In the genomic region with DNA sequence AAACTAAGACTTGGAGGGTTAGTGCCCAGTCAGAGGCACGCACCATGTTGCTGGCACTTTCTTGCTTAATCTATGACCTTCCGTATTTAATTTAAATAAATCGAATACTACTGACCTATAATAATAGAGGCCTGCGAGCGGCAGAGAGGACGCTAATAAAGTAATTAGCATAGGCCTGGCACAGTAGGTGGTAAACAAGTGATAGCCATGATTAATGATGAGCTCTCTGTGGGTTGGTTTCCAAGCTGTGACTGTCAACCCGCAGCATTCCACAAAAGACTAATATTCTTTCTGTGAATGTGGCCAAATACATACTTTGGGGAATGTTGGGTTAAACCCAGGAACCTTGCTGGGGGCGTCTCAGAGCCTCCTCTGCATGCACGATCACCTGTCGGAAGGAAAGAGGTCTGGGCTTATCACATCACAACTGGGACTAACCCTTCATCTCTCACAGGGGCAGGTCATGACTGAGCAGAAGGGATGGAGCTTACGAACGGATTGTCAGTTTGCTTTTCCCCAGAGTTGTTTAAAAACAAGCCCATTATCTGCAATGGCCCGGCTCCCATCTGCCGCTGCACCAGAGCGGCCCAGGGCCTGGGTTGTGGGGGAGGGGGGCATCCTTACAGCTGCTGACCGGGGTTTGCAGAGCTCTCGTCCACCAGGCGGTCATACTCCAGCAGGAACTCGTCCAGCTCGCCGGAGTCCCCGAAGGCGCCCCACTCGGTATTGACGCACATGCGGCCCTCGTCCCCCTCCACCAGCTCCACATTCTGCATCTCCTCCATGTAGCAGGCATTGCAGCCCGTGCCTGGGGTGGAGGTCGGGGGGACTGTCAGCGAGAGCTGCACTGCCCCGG, we compare ENCODE assay signal across 12 cellular contexts. TPM values are rescaled to one million over a fixed set of nuclear protein-coding genes. Genes with fewer than 3 reads are reported as not detected.
DNase-seq lines count a peak whose midpoint lies in the region; FAIRE-seq and TF ChIP-seq lines count a peak whose summit lies in the region.
"Had no signal": no experiment of that assay in that cellular context is flagged by ENCODE, and none has a peak within 500 bp of the region (broad histone marks: within the 10 kb centered on the region; RNA-seq: fewer than 3 reads in every experiment).

No MANE protein-coding gene starts in this region.

- DNase-seq in D341Med (ENCODE audit: low spot score) (peak; percentile 35), NCI-H69 (lab: John Stamatoyannopoulos, UW) (peak; percentile 39), globus pallidus (ENCODE audit: low spot score) (peak; percentile 38), neural progenitor cell (ENCODE audit: low spot score) (peak; percentile 22), GM12891 (ENCODE audit: insufficient read length, low spot score) (no peak), RKO (ENCODE audit: low spot score) (no peak), AG08396 (ENCODE audit: low spot score) (no peak)
- DNase-seq: CD4-positive, alpha-beta memory T cell; NCI-H1048 had no signal

- no peak overlapping the region for H3K4me3 ChIP-seq in neural progenitor cell

- no peaks in the 10 kb centered on the region for H3K79me2 ChIP-seq in neural progenitor cell (ENCODE audit: low read depth)

- H3K9me3 Mint-ChIP-seq in neural progenitor cell, result no peaks in the 10 kb centered on the region
- H3K9me3 Mint-ChIP-seq: CD4-positive, alpha-beta memory T cell had no signal

- peaks cover 49% of the 10 kb centered on the region for H3K27me3 ChIP-seq in neural progenitor cell

- no peaks in the 10 kb centered on the region for H3K36me3 Mint-ChIP-seq in neural progenitor cell
- H3K36me3 Mint-ChIP-seq: CD4-positive, alpha-beta memory T cell had no signal

- no peaks in the 10 kb centered on the region for H3K9me3 ChIP-seq in neural progenitor cell (ENCODE audit: low read depth)

- FAIRE-seq in GM12891 (lab: Jason Lieb, UNC), result no peak

- no peaks in the 10 kb centered on the region for H3K36me3 ChIP-seq in neural progenitor cell

- no peak overlapping the region for H3K27ac ChIP-seq in neural progenitor cell

- H3F3A ChIP-seq in neural progenitor cell (ENCODE audit: low read depth), result peaks cover 8% of the 10 kb centered on the region

- no peak overlapping the region for H3K9ac ChIP-seq in neural progenitor cell

- peak overlapping the region; percentile 45 for H2AFZ ChIP-seq in neural progenitor cell (replicated peaks)

- H3K4me3 Mint-ChIP-seq in neural progenitor cell, result no peak overlapping the region

- H3K27me3 Mint-ChIP-seq in neural progenitor cell (ENCODE audit: insufficient read depth, low read depth), result peaks cover 12% of the 10 kb centered on the region

- peaks cover 14% of the 10 kb centered on the region for H3K4me1 Mint-ChIP-seq in neural progenitor cell

- H3K27ac Mint-ChIP-seq in neural progenitor cell, result no peak overlapping the region

- no peak for TF ChIP-seq POLR2A in GM12891 (IDR thresholded peaks at IDR 0.05; ENCODE audit: low read depth, low read length)

- TF ChIP-seq CTCF in neural progenitor cell (IDR thresholded peaks at IDR 0.05), result no peak

- H3K4me1 ChIP-seq in neural progenitor cell, result peaks cover 17% of the 10 kb centered on the region

- no peaks in the 10 kb centered on the region for H4K20me1 ChIP-seq in neural progenitor cell (ENCODE audit: low read depth)

- H3K4me2 ChIP-seq in neural progenitor cell, result peak overlapping the region; percentile 31

TF ChIP-seq in GM12891, 5 proteins besides CTCF, POLR2A, EP300 and RAD21:
- TF ChIP-seq POLR2AphosphoS5 (IDR thresholded peaks at IDR 0.05; ENCODE audit: low read depth, low read length) (no peak), TAF1 (IDR thresholded peaks at IDR 0.05; ENCODE audit: low read depth, low read length) (no peak), SPI1 (IDR thresholded peaks at IDR 0.05; ENCODE audit: low read depth, low read length) (no peak), POU2F2 (IDR thresholded peaks at IDR 0.05; ENCODE audit: low read depth, low read length) (no peak), PAX5 (IDR thresholded peaks at IDR 0.05; ENCODE audit: insufficient read depth, low read length, severe bottlenecking) (no peak)

RNA-seq across cellular contexts. Expression of a gene that starts 6.1 kb away (rescaled TPM):
- not detected in 2 replicates for total RNA-seq in neural progenitor cell (ENCODE audit: low replicate concordance)
- polyA plus RNA-seq in GM12891 (2012; ENCODE audit: low read depth, missing spikeins), result not detected
- total RNA-seq: CD4-positive, alpha-beta memory T cell; mononuclear cell; NCI-H460; subcutaneous adipose tissue had no signal
- polyA plus RNA-seq: CD4-positive, alpha-beta memory T cell had no signal

RNA-seq across cellular contexts. Expression of a gene that starts 23.9 kb away (rescaled TPM):
- total RNA-seq in neural progenitor cell (ENCODE audit: low replicate concordance), result 126 and 232 TPM in 2 replicates
- polyA plus RNA-seq in GM12891 (2012; ENCODE audit: low read depth, missing spikeins), result 117 TPM

RNA-seq across cellular contexts. Expression of a gene that starts 42.0 kb away (rescaled TPM):
- total RNA-seq in neural progenitor cell (ENCODE audit: low replicate concordance), result 0.15 TPM in 1 of 2 replicates, not detected in the other
- polyA plus RNA-seq in GM12891 (2012; ENCODE audit: low read depth, missing spikeins), result not detected
- total RNA-seq: NCI-H460 had no signal

RNA-seq across cellular contexts. Expression of a gene that starts 43.1 kb away (rescaled TPM):
- total RNA-seq in neural progenitor cell (ENCODE audit: low replicate concordance), result 4.5 and 16.7 TPM in 2 replicates
- 0.71 TPM for polyA plus RNA-seq in GM12891 (2012; ENCODE audit: low read depth, missing spikeins)
- total RNA-seq: NCI-H460 had no signal

RNA-seq across cellular contexts. Expression of a gene that starts 53.5 kb away (rescaled TPM):
- 43.8 and 69.2 TPM in 2 replicates for total RNA-seq in neural progenitor cell (ENCODE audit: low replicate concordance)
- 49.1 TPM for polyA plus RNA-seq in GM12891 (2012; ENCODE audit: low read depth, missing spikeins)

Comparison
In these comparisons a context has a peak if more than half of its experiments do, and no peak if none do; other contexts are left out.
1. DNase-seq: peak in D341Med (single experiment), NCI-H69 (single experiment), globus pallidus (single experiment) and neural progenitor cell (single experiment); none in GM12891 (single experiment), RKO (single experiment) and AG08396 (single experiment).